ENCODE assay signal across 13 cellular contexts in genomic region chr11:12285106-12285505, GRCh38.
DNase-seq lines count a peak whose midpoint lies in the region; ATAC-seq, FAIRE-seq and TF ChIP-seq lines count a peak whose summit lies in the region.
"Had no signal": no experiment of that assay in that cellular context is flagged by ENCODE, and none has a peak within 500 bp of the region (broad histone marks: within the 10 kb centered on the region; RNA-seq: fewer than 3 reads in every experiment).

No MANE protein-coding gene starts in this region.

- H3K4me3 ChIP-seq in Panc1 (ENCODE audit: low read depth in 2 of 2, low read length in 2 of 2): no peak overlapping the region
- H3K4me3 ChIP-seq in trophoblast cell (ENCODE audit: low read depth, low read length): no peak overlapping the region
- H3K4me3 ChIP-seq: dorsolateral prefrontal cortex, transverse colon had no signal

- intact Hi-C loops in Panc1 (cut with micrococcal nuclease; ENCODE audit: unreplicated experiment): no loop called here

- no peak overlapping the region for H4K91ac ChIP-seq in trophoblast cell (ENCODE audit: low read depth, low read length)

- in situ Hi-C loops in Panc1 (cut with HindIII; ENCODE audit: low pct_unique_long_range_greater_than_20kb, low sequenced_read_pairs): no loop called here

- H3K4me1 Mint-ChIP-seq in endothelial cell (ENCODE audit: unreplicated experiment): peaks cover 6% of the 10 kb centered on the region

- no peak overlapping the region for H3K27ac Mint-ChIP-seq in endothelial cell (ENCODE audit: unreplicated experiment)
- H3K27ac Mint-ChIP-seq: activated T-cell treated with anti-CD3 and anti-CD28 coated beads, Interleukin-2, amount 50 U/mL, for 72 hours; T-helper 2 cell treated with Interferon-gamma antibody and Interleukin-4, amounts not matched to agents 5 μg/mL and 100 μg/mL, for 36 hours had no signal

- H3K36me3 ChIP-seq in Panc1 (ENCODE audit: control insufficient read depth, insufficient read depth, low read length): no peaks in the 10 kb centered on the region
- no peaks in the 10 kb centered on the region for H3K36me3 ChIP-seq in trophoblast cell (ENCODE audit: control insufficient read depth in 1 of 2, insufficient read depth in 2 of 2, low read length in 2 of 2)
- H3K36me3 ChIP-seq: transverse colon had no signal

- H2BK12ac ChIP-seq in trophoblast cell (ENCODE audit: low read length): no peak overlapping the region

- POLR2A ChIA-PET in Panc1 (lab: Charles Lee): no interaction called here

- H2AFZ ChIP-seq in trophoblast cell (ENCODE audit: insufficient read depth, low read length, poor library complexity): no peak overlapping the region

- no peak for ATAC-seq in Panc1
- no peak for ATAC-seq in GM21423 (IDR thresholded peaks at IDR 0.05; ENCODE audit: unreplicated experiment)
- ATAC-seq in GM18873 (IDR thresholded peaks at IDR 0.05; ENCODE audit: low FRiP score, unreplicated experiment): no peak
- ATAC-seq: activated T-cell treated with anti-CD3 and anti-CD28 coated beads, Interleukin-2, amount 50 U/mL, for 72 hours had no signal

- H3K23ac ChIP-seq in trophoblast cell (ENCODE audit: low read length): no peak overlapping the region

- peak; percentile 37 for DNase-seq in GM03348 (ENCODE audit: low spot score)
- no peak for DNase-seq in Panc1 (ENCODE audit: low read depth, low spot score)
- DNase-seq in endothelial cell (ENCODE audit: low spot score): peak; percentile 0
- DNase-seq in trophoblast cell: peak; percentile 13 to 19
- no peak for DNase-seq in GM19239 (ENCODE audit: insufficient read length, low spot score)
- no peak for DNase-seq in stimulated activated CD4-positive, alpha-beta T cell treated with anti-CD3 and anti-CD28 coated beads, Interleukin-4, amount 100 ng/mL, for 24 hours
- DNase-seq: activated T-cell treated with anti-CD3 and anti-CD28 coated beads, Interleukin-2, amount 50 U/mL, for 72 hours; DMS53; dorsolateral prefrontal cortex; transverse colon had no signal

- H3K79me2 ChIP-seq in trophoblast cell (ENCODE audit: control insufficient read depth, insufficient read depth, low read length, poor library complexity): no peaks in the 10 kb centered on the region

- no peak overlapping the region for H3K4me3 Mint-ChIP-seq in endothelial cell (ENCODE audit: unreplicated experiment)
- H3K4me3 Mint-ChIP-seq: activated T-cell treated with anti-CD3 and anti-CD28 coated beads, Interleukin-2, amount 50 U/mL, for 72 hours; T-helper 2 cell treated with Interferon-gamma antibody and Interleukin-4, amounts not matched to agents 5 μg/mL and 100 μg/mL, for 36 hours had no signal

- TF ChIP-seq CTCF in Panc1 (IDR thresholded peaks at IDR 0.05) (no peak), endothelial cell (IDR thresholded peaks at IDR 0.05; ENCODE audit: unreplicated experiment) (no peak)

- H3K9me3 ChIP-seq in Panc1 (ENCODE audit: control insufficient read depth, insufficient read depth, low read depth, low read length) (no peaks in the 10 kb centered on the region), trophoblast cell (ENCODE audit: insufficient read depth, low read depth, low read length) (no peaks in the 10 kb centered on the region)
- H3K9me3 ChIP-seq: transverse colon had no signal

- H2BK120ac ChIP-seq in trophoblast cell (ENCODE audit: insufficient read depth, low read length, poor library complexity): no peak overlapping the region

- no peak overlapping the region for H2BK5ac ChIP-seq in trophoblast cell (ENCODE audit: low read depth, low read length, poor library complexity)

- no peaks in the 10 kb centered on the region for H3K36me3 Mint-ChIP-seq in endothelial cell (ENCODE audit: low read depth, unreplicated experiment)

- FAIRE-seq in GM19239 (lab: Jason Lieb, UNC): no peak

- peaks cover 32% of the 10 kb centered on the region for H3K79me1 ChIP-seq in trophoblast cell (ENCODE audit: low read length)

- no peak overlapping the region for H3K18ac ChIP-seq in trophoblast cell (ENCODE audit: low read length)

- H3K14ac ChIP-seq in trophoblast cell (ENCODE audit: low read length): no peak overlapping the region

- peaks cover 7% of the 10 kb centered on the region for H3K27me3 Mint-ChIP-seq in endothelial cell (ENCODE audit: unreplicated experiment)

- H3K27ac ChIP-seq in Panc1 (ENCODE audit: low read length) (peak overlapping the region; percentile 19; the same call in 1 of the 2 replicates), trophoblast cell (ENCODE audit: low read depth, low read length) (no peak overlapping the region)
- H3K27ac ChIP-seq: dorsolateral prefrontal cortex had no signal

- no peak overlapping the region for H3K4me2 ChIP-seq in trophoblast cell (ENCODE audit: low read length)

- no TSS peak for BruUV-seq in Panc1 (replicated peaks; lab: Mats Ljungman, UMichigan)

- no peak overlapping the region for H4K8ac ChIP-seq in trophoblast cell (ENCODE audit: low read depth, low read length)

- no CpG with 5 or more reads among the region's 4 CpGs for WGBS in trophoblast cell (ENCODE audit: extremely low coverage, insufficient coverage, insufficient read length)

- H3K27me3 ChIP-seq in Panc1 (ENCODE audit: control insufficient read depth, insufficient read depth, low read length): no peaks in the 10 kb centered on the region
- no peaks in the 10 kb centered on the region for H3K27me3 ChIP-seq in trophoblast cell (ENCODE audit: insufficient read depth, low read length)
- H3K27me3 ChIP-seq: transverse colon had no signal

- H4K12ac ChIP-seq in trophoblast cell (ENCODE audit: low read depth, low read length): no peak overlapping the region

- CTCF ChIA-PET in Panc1 (lab: Charles Lee): no interaction called here

- no peaks in the 10 kb centered on the region for H3K9me3 Mint-ChIP-seq in endothelial cell (ENCODE audit: unreplicated experiment)
- H3K9me3 Mint-ChIP-seq: activated T-cell treated with anti-CD3 and anti-CD28 coated beads, Interleukin-2, amount 50 U/mL, for 72 hours; T-helper 2 cell treated with Interferon-gamma antibody and Interleukin-4, amounts not matched to agents 5 μg/mL and 100 μg/mL, for 36 hours had no signal

- no peak overlapping the region for H3K9ac ChIP-seq in trophoblast cell (ENCODE audit: low read length)

- H2AK5ac ChIP-seq in trophoblast cell (ENCODE audit: low read length): no peak overlapping the region

- H3K4ac ChIP-seq in trophoblast cell (ENCODE audit: low read depth, low read length): no peak overlapping the region

- H3K4me1 ChIP-seq in Panc1 (ENCODE audit: control insufficient read depth, insufficient read depth, low read length) (peaks cover 45% of the 10 kb centered on the region), trophoblast cell (ENCODE audit: control insufficient read depth in 1 of 2, insufficient read depth in 2 of 2, low read length in 2 of 2) (peaks cover 30 to 35% of the 10 kb centered on the region in 2 experiments)

Comparison
In these comparisons a context has a peak if more than half of its experiments do, and no peak if none do; other contexts are left out.
1. DNase-seq: peak in GM03348 (single experiment), endothelial cell (single experiment) and trophoblast cell (2 of 2); none in Panc1 (single experiment), GM19239 (single experiment) and stimulated activated CD4-positive, alpha-beta T cell treated with anti-CD3 and anti-CD28 coated beads, Interleukin-4, amount 100 ng/mL, for 24 hours (single experiment).